In the genomic region with DNA sequence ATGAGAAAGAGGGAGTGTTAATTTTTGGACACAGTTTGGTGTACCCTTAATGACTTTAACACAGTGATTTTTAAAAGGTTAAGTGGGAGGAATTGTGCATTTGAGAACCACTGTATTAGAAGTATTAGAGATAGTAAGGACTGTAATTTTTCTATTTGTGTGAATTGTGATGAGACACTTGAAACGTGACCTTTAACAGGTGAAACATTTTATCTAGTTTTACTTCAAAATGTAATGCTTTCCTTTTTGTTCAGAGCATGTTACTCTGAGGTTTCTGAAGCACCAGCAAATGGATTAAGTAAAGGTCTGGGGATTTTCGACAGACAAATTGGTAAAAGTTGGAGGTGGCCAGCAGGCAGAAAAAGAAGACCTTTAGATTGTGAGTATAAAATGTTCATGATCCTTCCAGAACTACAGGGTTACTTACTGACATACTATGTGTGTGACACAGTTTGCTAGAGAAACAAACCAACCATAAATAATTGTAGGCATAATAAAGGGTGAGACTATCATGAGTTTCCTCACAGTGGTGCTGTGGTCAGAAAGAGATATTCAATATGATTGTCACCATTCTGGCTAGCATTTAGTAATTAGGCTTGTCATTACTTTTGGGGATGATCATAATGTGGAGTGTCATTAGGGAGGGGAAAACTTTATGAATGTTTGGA, we compare ENCODE assay signal across 15 cellular contexts. TPM values are rescaled to one million over a fixed set of nuclear protein-coding genes. Genes with fewer than 3 reads are reported as not detected.
DNase-seq lines count a peak whose midpoint lies in the region; ATAC-seq, FAIRE-seq and TF ChIP-seq lines count a peak whose summit lies in the region.
"Had no signal": no experiment of that assay in that cellular context is flagged by ENCODE, and none has a peak within 500 bp of the region (broad histone marks: within the 10 kb centered on the region; RNA-seq: fewer than 3 reads in every experiment).

No MANE protein-coding gene starts in this region.

- no peaks in the 10 kb centered on the region for H3K27me3 ChIP-seq in CD4-positive, alpha-beta memory T cell (ENCODE audit: insufficient read depth, low read length)
- H3K27me3 ChIP-seq in heart right ventricle (no peaks in the 10 kb centered on the region), osteoblast (ENCODE audit: insufficient read depth, low read length) (no peaks in the 10 kb centered on the region)
- H3K27me3 ChIP-seq: BE2C, brain microvascular endothelial cell, thyroid gland had no signal

- TF ChIP-seq CTCF in heart right ventricle (IDR thresholded peaks at IDR 0.05), result no peak
- no peak for TF ChIP-seq CTCF in osteoblast (IDR thresholded peaks at IDR 0.05; ENCODE audit: extremely low read depth, low read depth, low read length)

- DNase-seq in CD4-positive, alpha-beta memory T cell, result no peak
- DNase-seq in GM18507 (ENCODE audit: extremely low spot score, insufficient read length, low read depth) (no peak), naive B cell (no peak), posterior cingulate gyrus (no peak), heart right ventricle (no peak), osteoblast (ENCODE audit: insufficient read length, low spot score, missing footprints) (no peak), D341Med (ENCODE audit: low spot score) (no peak)
- no peak for DNase-seq in activated naive CD8-positive, alpha-beta T cell treated with anti-CD3 and anti-CD28 coated beads, Interleukin-2, amount 50 U/mL, for 24 hours
- DNase-seq: BE2C, brain microvascular endothelial cell, foreskin fibroblast, NCI-H1417 treated with DMSO at 0.1 percent for 48 hours, NCI-H446 treated with DMSO at 0.1 percent for 48 hours, thyroid gland, WERI-Rb-1 had no signal

- peaks cover 7% of the 10 kb centered on the region for H3K4me1 ChIP-seq in CD4-positive, alpha-beta memory T cell (ENCODE audit: insufficient read depth, low read length)
- peaks cover 0 to 52% (median 22%) of the 10 kb centered on the region in 9 donors for H3K4me1 ChIP-seq in heart right ventricle
- peaks cover 7% of the 10 kb centered on the region for H3K4me1 ChIP-seq in osteoblast (ENCODE audit: insufficient read depth, low read length)
- H3K4me1 ChIP-seq: BE2C had no signal

- H3K9me3 Mint-ChIP-seq in CD4-positive, alpha-beta memory T cell, result no peaks in the 10 kb centered on the region
- H3K9me3 Mint-ChIP-seq in activated naive CD8-positive, alpha-beta T cell treated with anti-CD3 and anti-CD28 coated beads, Interleukin-2, amount 50 U/mL, for 24 hours, result no peaks in the 10 kb centered on the region
- no peaks in the 10 kb centered on the region for H3K9me3 Mint-ChIP-seq in naive B cell

- no peak overlapping the region for H3K4me2 ChIP-seq in osteoblast (ENCODE audit: insufficient read depth, low read length)

- H3K36me3 ChIP-seq in CD4-positive, alpha-beta memory T cell (ENCODE audit: insufficient read depth, low read length), result peaks cover 4% of the 10 kb centered on the region
- H3K36me3 ChIP-seq in heart right ventricle, result peaks cover 0 to 36% (median 2%) of the 10 kb centered on the region in 9 donors
- peaks cover 8% of the 10 kb centered on the region for H3K36me3 ChIP-seq in osteoblast (ENCODE audit: insufficient read depth, low read length)
- H3K36me3 ChIP-seq: BE2C, brain microvascular endothelial cell, thyroid gland had no signal

- H3K36me3 Mint-ChIP-seq in CD4-positive, alpha-beta memory T cell, result peaks cover 41 to 42% of the 10 kb centered on the region in 2 donors
- peaks cover 48% of the 10 kb centered on the region for H3K36me3 Mint-ChIP-seq in activated naive CD8-positive, alpha-beta T cell treated with anti-CD3 and anti-CD28 coated beads, Interleukin-2, amount 50 U/mL, for 24 hours (ENCODE audit: low read depth)
- peaks cover 0 to 12% of the 10 kb centered on the region in 2 donors for H3K36me3 Mint-ChIP-seq in naive B cell

- no peaks in the 10 kb centered on the region for H3K9me3 ChIP-seq in CD4-positive, alpha-beta memory T cell (ENCODE audit: control insufficient read depth in 1 of 2, low read length in 2 of 2)
- no peaks in the 10 kb centered on the region for H3K9me3 ChIP-seq in heart right ventricle
- H3K9me3 ChIP-seq in osteoblast (ENCODE audit: low read depth, low read length), result no peaks in the 10 kb centered on the region
- H3K9me3 ChIP-seq: BE2C, thyroid gland had no signal

- peaks cover 68% of the 10 kb centered on the region for H4K20me1 ChIP-seq in osteoblast (ENCODE audit: insufficient read depth, low read length)

- no peak overlapping the region for H3K4me3 Mint-ChIP-seq in CD4-positive, alpha-beta memory T cell
- H3K4me3 Mint-ChIP-seq in activated naive CD8-positive, alpha-beta T cell treated with anti-CD3 and anti-CD28 coated beads, Interleukin-2, amount 50 U/mL, for 24 hours, result peak overlapping the region; percentile 16
- no peak overlapping the region for H3K4me3 Mint-ChIP-seq in naive B cell

- CTCF ChIA-PET in CD4-positive, alpha-beta memory T cell (lab: Charles Lee; ENCODE audit: partially characterized antibody), result no interaction called here

- no peaks in the 10 kb centered on the region for H3K27me3 Mint-ChIP-seq in CD4-positive, alpha-beta memory T cell
- H3K27me3 Mint-ChIP-seq in activated naive CD8-positive, alpha-beta T cell treated with anti-CD3 and anti-CD28 coated beads, Interleukin-2, amount 50 U/mL, for 24 hours, result no peaks in the 10 kb centered on the region
- H3K27me3 Mint-ChIP-seq in naive B cell, result no peaks in the 10 kb centered on the region

- peaks cover 51 to 82% (median 67%) of the 10 kb centered on the region in 4 donors for H3K4me1 Mint-ChIP-seq in CD4-positive, alpha-beta memory T cell
- peaks cover 63% of the 10 kb centered on the region for H3K4me1 Mint-ChIP-seq in activated naive CD8-positive, alpha-beta T cell treated with anti-CD3 and anti-CD28 coated beads, Interleukin-2, amount 50 U/mL, for 24 hours
- peaks cover 64 to 96% (median 85%) of the 10 kb centered on the region in 3 donors for H3K4me1 Mint-ChIP-seq in naive B cell

- intact Hi-C loops in CD4-positive, alpha-beta memory T cell (cut with micrococcal nuclease), result no loop called here
- intact Hi-C loops in posterior cingulate gyrus (cut with DNase I), result no loop called here
- intact Hi-C loops in heart right ventricle (cut with DNase I), result no loop called here

- H3K4me3 ChIP-seq in CD4-positive, alpha-beta memory T cell (ENCODE audit: low read length in 2 of 2), result no peak overlapping the region
- no peak overlapping the region for H3K4me3 ChIP-seq in heart right ventricle
- no peak overlapping the region for H3K4me3 ChIP-seq in osteoblast (ENCODE audit: insufficient read depth, low read length)
- H3K4me3 ChIP-seq: thyroid gland had no signal

- H3K79me2 ChIP-seq in osteoblast (ENCODE audit: insufficient read depth, low read length), result peaks cover 99% of the 10 kb centered on the region

- peak overlapping the region in 4 of 7 donors; percentile 31 to 47 (median 34) for H3K27ac Mint-ChIP-seq in CD4-positive, alpha-beta memory T cell
- H3K27ac Mint-ChIP-seq in activated naive CD8-positive, alpha-beta T cell treated with anti-CD3 and anti-CD28 coated beads, Interleukin-2, amount 50 U/mL, for 24 hours, result peak overlapping the region; percentile 59
- H3K27ac Mint-ChIP-seq in naive B cell, result peak overlapping the region in 5 of 6 donors; percentile 16 to 82 (median 48)

- POLR2A ChIA-PET in CD4-positive, alpha-beta memory T cell (lab: Charles Lee; ENCODE audit: partially characterized antibody), result no interaction called here

- peak; percentile 61 for FAIRE-seq in GM18507 (lab: Jason Lieb, UNC)

- no peak overlapping the region for H3K27ac ChIP-seq in CD4-positive, alpha-beta memory T cell (ENCODE audit: low read depth, low read length)
- H3K27ac ChIP-seq in heart right ventricle, result no peak overlapping the region
- no peak overlapping the region for H3K27ac ChIP-seq in osteoblast (ENCODE audit: low read depth, low read length)
- H3K27ac ChIP-seq: brain microvascular endothelial cell, thyroid gland, WERI-Rb-1 had no signal

- no peak overlapping the region for H2AFZ ChIP-seq in osteoblast (ENCODE audit: low read length)

- WGBS in heart right ventricle, 2 donors, result 63 to 72% methylated on average over 2 of the region's 2 CpGs

- peak; percentile 92 for ATAC-seq in activated naive CD8-positive, alpha-beta T cell treated with anti-CD3 and anti-CD28 coated beads, Interleukin-2, amount 50 U/mL, for 24 hours
- no peak for ATAC-seq in naive B cell (ENCODE audit: low read depth in 2 of 2)
- no peak for ATAC-seq in heart right ventricle

RNA-seq across cellular contexts. Expression of a gene that starts 26.1 kb away (rescaled TPM):
- total RNA-seq in CD4-positive, alpha-beta memory T cell, result 10 to 100 TPM; 44.1 to 44.9 TPM
- polyA plus RNA-seq in CD4-positive, alpha-beta memory T cell, result 10 to 100 TPM; 15.0 to 21.1 TPM
- polyA plus RNA-seq in naive B cell (ENCODE audit: low read depth in 6 of 6) (10 to 100 TPM; 26.7 to 68.2 (median 47.2) TPM), heart right ventricle (1 to 10 TPM; 1.6 to 4.8 TPM)
- total RNA-seq in heart right ventricle (10 to 100 TPM; 18.8 to 28.8 (median 24.3) TPM), osteoblast (19.2 and 25.0 TPM in 2 replicates)
